7 cellular contexts compared by ENCODE assay signal in genomic region chr17:49576121-49576905, GRCh38. TPM values are rescaled to one million over a fixed set of nuclear protein-coding genes. Genes with fewer than 3 reads are reported as not detected.
A peak's percentile ranks its signal among the peaks of the same experiment; 100 is the strongest.
DNase-seq lines count a peak whose midpoint lies in the region; ATAC-seq and TF ChIP-seq lines count a peak whose summit lies in the region.

No MANE protein-coding gene starts in this region.

- peak; percentile 25 for DNase-seq in NCI-H510A treated with DMSO at 0.1 percent for 48 hours (lab: John Stamatoyannopoulos, UW)
- DNase-seq in left lung = no peak
- DNase-seq in NCI-H2029 treated with DMSO at 0.1 percent for 48 hours (lab: John Stamatoyannopoulos, UW) = no peak
- DNase-seq in activated CD4-positive, CD25-positive, alpha-beta regulatory T cell treated with anti-CD3 and anti-CD28 coated beads, Interleukin-2, amount 50 U/mL, for 72 hours = no peak

- TF ChIP-seq CTCF in GM12875 (IDR thresholded peaks at IDR 0.05; ENCODE audit: borderline replicate concordance, insufficient read depth, low read depth, low read length) (no peak), left lung (IDR thresholded peaks at IDR 0.05) (no peak)

- H3K27ac ChIP-seq in cingulate gyrus (ENCODE audit: low read depth, low read length) (peak overlapping the region; percentile 12), left lung (peak overlapping the region; percentile 13 to 48), thymus (ENCODE audit: low read depth) (no peak overlapping the region)

- H3K4me3 ChIP-seq in GM12875 (ENCODE audit: low read depth, low read length) (peak overlapping the region; percentile 41), left lung (peak overlapping the region; percentile 52 to 53), thymus (ENCODE audit: low read length) (peak overlapping the region; percentile 33)

- ATAC-seq in left lung = peak; percentile 63

- no peaks in the 10 kb centered on the region for H3K36me3 ChIP-seq in left lung
- no peaks in the 10 kb centered on the region for H3K36me3 ChIP-seq in thymus (ENCODE audit: control insufficient read depth, insufficient read depth)

- intact Hi-C loops in left lung (cut with DNase I) = loop anchor here (10.0 kb wide), 3 partner anchors 118 to 278 kb away; partner anchors contain the start of gene KAT7 (in 1 of the 2)

- peaks cover 0 to 46% of the 10 kb centered on the region in 2 donors for H3K27me3 ChIP-seq in left lung
- H3K27me3 ChIP-seq in thymus (ENCODE audit: control insufficient read depth, insufficient read depth) = peaks cover 67% of the 10 kb centered on the region

- H3K9me3 ChIP-seq in left lung (no peaks in the 10 kb centered on the region), thymus (ENCODE audit: control insufficient read depth) (peaks cover 5% of the 10 kb centered on the region)

- 2% methylated on average over 62 of the region's 62 CpGs for WGBS in thymus

- H3K4me1 ChIP-seq in left lung = peaks cover 8 to 38% of the 10 kb centered on the region in 2 donors
- H3K4me1 ChIP-seq in thymus (ENCODE audit: control insufficient read depth, insufficient read depth, low read length) = no peaks in the 10 kb centered on the region

RNA-seq across cellular contexts. Expression of gene NXPH3, which starts 0.6 kb away (rescaled TPM):
- total RNA-seq in left lung = 1 to 10 TPM; 2.1 to 2.7 TPM
- 2.3 TPM for polyA plus RNA-seq in thymus
